In the genomic region with DNA sequence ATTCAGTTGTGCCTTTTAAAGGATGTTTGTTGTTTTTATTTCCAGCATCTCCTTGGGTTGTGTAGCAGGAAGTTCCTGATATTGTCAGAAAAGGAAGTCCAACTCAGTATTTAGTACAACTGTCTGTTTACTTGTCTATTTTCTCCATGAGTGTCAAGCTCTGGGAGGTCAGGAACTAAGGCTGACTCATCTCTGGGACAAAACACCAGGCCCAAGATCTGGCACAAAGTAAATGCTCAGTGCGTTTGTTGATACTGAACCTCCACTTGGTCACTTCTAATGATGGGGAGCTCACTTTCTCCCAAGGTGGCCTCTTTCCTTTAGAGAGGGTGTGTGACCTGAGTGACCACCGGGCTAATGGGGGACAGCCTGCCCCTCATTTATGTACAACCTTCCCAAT, we compare ENCODE assay signal across 25 cellular contexts. TPM values are rescaled to one million over a fixed set of nuclear protein-coding genes. Genes with fewer than 3 reads are reported as not detected.
A peak's percentile ranks its signal among the peaks of the same experiment; 100 is the strongest.
DNase-seq lines count a peak whose midpoint lies in the region; ATAC-seq and TF ChIP-seq lines count a peak whose summit lies in the region.
"Had no signal": no experiment of that assay in that cellular context is flagged by ENCODE, and none has a peak within 500 bp of the region (broad histone marks: within the 10 kb centered on the region; RNA-seq: fewer than 3 reads in every experiment).

No MANE protein-coding gene starts in this region.

- no peak overlapping the region for H2BK15ac ChIP-seq in mesenchymal stem cell (ENCODE audit: low read depth, poor library complexity, severe bottlenecking)

- H3K23ac ChIP-seq in mesenchymal stem cell (ENCODE audit: low read length in 2 of 2), result no peak overlapping the region

- H3K4ac ChIP-seq in mesenchymal stem cell (ENCODE audit: low read depth in 1 of 2, low read length in 2 of 2), result no peak overlapping the region

- H3K27ac ChIP-seq in mesenchymal stem cell (ENCODE audit: low read length, poor library complexity, severe bottlenecking), result no peak overlapping the region
- H3K27ac ChIP-seq: pancreas, SJCRH30, transverse colon had no signal

- no peaks in the 10 kb centered on the region for H3K27me3 ChIP-seq in mesenchymal stem cell (ENCODE audit: control insufficient read depth in 1 of 2, insufficient read depth in 1 of 2, low read length in 2 of 2)
- H3K27me3 ChIP-seq: pancreas, transverse colon had no signal

- no peak overlapping the region for H2BK120ac ChIP-seq in mesenchymal stem cell (ENCODE audit: low read depth, low read length)

- DNase-seq in EL (peak; percentile 27), MV-4-11 (lab: John Stamatoyannopoulos, UW) (peak; percentile 42), choroid plexus epithelial cell (ENCODE audit: low read depth) (peak; percentile 43), mesenchymal stem cell (peak; percentile 48), AG20443 (ENCODE audit: low spot score) (no peak), NOMO-1 (lab: John Stamatoyannopoulos, UW; ENCODE audit: unreplicated experiment in 2 of 2) (no peak), activated gamma-delta T cell (lab: John Stamatoyannopoulos, UW) (no peak)
- DNase-seq: activated CD8-positive, alpha-beta T cell treated with anti-CD3 and anti-CD28 coated beads, Interleukin-2, amount 10 ng/mL, durations not matched to agents 7 days and 5 days; activated T-cell treated with anti-CD3 and anti-CD28 coated beads, Interleukin-2, amount 50 U/mL, for 24 hours; AML-193; cortex of kidney; foreskin melanocyte; hippocampal formation; islet precursor cell; natural killer cell; NCI-H1048; NCI-H2081 treated with DMSO at 0.1 percent for 48 hours; NCI-H510A treated with DMSO at 0.1 percent for 48 hours; pancreas; SJCRH30; stimulated activated naive CD8-positive, alpha-beta T cell treated with anti-CD3 and anti-CD28 coated beads, Interleukin-15, Interleukin-2, amounts not matched to agents 100 U/mL and 50 U/mL, for 24 hours; T-helper 17 cell; transverse colon had no signal

- no peaks in the 10 kb centered on the region for H3K36me3 ChIP-seq in mesenchymal stem cell (ENCODE audit: control insufficient read depth in 1 of 2, insufficient read depth in 2 of 2, low read depth in 1 of 2, low read length in 2 of 2)
- H3K36me3 ChIP-seq: pancreas, SJCRH30, transverse colon had no signal

- no peak overlapping the region for H2AK5ac ChIP-seq in mesenchymal stem cell (ENCODE audit: low read length, severe bottlenecking)

- no peak overlapping the region for H2AFZ ChIP-seq in mesenchymal stem cell (ENCODE audit: low read depth, low read length)

- 67% methylated on average over 2 of the region's 2 CpGs for WGBS in mesenchymal stem cell

- TF ChIP-seq CTCF in choroid plexus epithelial cell (conservative IDR thresholded peaks at IDR 0.05; ENCODE audit: low read depth, low read length), result no peak

- no peak overlapping the region for H3K9ac ChIP-seq in mesenchymal stem cell (ENCODE audit: low read length)

- no peak overlapping the region for H3K14ac ChIP-seq in mesenchymal stem cell (ENCODE audit: low read length in 2 of 2)

- no peak overlapping the region for H4K91ac ChIP-seq in mesenchymal stem cell (ENCODE audit: low read length)

- no peaks in the 10 kb centered on the region for H3K79me1 ChIP-seq in mesenchymal stem cell (replicated peaks; ENCODE audit: low read length, poor library complexity, severe bottlenecking)

- no peak overlapping the region for H2BK12ac ChIP-seq in mesenchymal stem cell (ENCODE audit: low read length in 2 of 2)

- H3K4me1 ChIP-seq in mesenchymal stem cell (ENCODE audit: control insufficient read depth, insufficient read depth, low read depth, low read length), result no peaks in the 10 kb centered on the region
- H3K4me1 ChIP-seq: pancreas had no signal

- H3K9me3 ChIP-seq in mesenchymal stem cell (ENCODE audit: control insufficient read depth, low read length), result no peaks in the 10 kb centered on the region
- H3K9me3 ChIP-seq: pancreas, SJCRH30, transverse colon had no signal

- peak overlapping the region; percentile 7 for H4K8ac ChIP-seq in mesenchymal stem cell (ENCODE audit: low read length)

- H3K4me3 ChIP-seq in choroid plexus epithelial cell (ENCODE audit: low read depth, low read length), result no peak overlapping the region
- H3K4me3 ChIP-seq in mesenchymal stem cell (ENCODE audit: insufficient read depth in 1 of 2, low read depth in 1 of 2, low read length in 2 of 2), result no peak overlapping the region
- H3K4me3 ChIP-seq: pancreas, SJCRH30, transverse colon had no signal

- no peak overlapping the region for H3K4me2 ChIP-seq in mesenchymal stem cell (ENCODE audit: low read length, poor library complexity, severe bottlenecking)

- no peak overlapping the region for H2BK5ac ChIP-seq in mesenchymal stem cell (ENCODE audit: low read depth, low read length, poor library complexity, severe bottlenecking)

- H3K18ac ChIP-seq in mesenchymal stem cell (ENCODE audit: low read depth in 1 of 2, low read length in 2 of 2), result no peak overlapping the region

- no peak for ATAC-seq in HG03159 (IDR thresholded peaks at IDR 0.05; ENCODE audit: unreplicated experiment)
- ATAC-seq: activated CD8-positive, alpha-beta T cell treated with anti-CD3 and anti-CD28 coated beads, Interleukin-2, amount 10 ng/mL, durations not matched to agents 7 days and 5 days; activated naive CD4-positive, alpha-beta T cell treated with anti-CD3 and anti-CD28 coated beads, Interleukin-2, amount 50 U/mL, for 72 hours; natural killer cell; stimulated activated naive CD8-positive, alpha-beta T cell treated with anti-CD3 and anti-CD28 coated beads, Interleukin-15, Interleukin-2, amounts not matched to agents 100 U/mL and 50 U/mL, for 24 hours; T-helper 17 cell had no signal

RNA-seq across cellular contexts. Expression of gene PIGU, which starts 12.6 kb away (rescaled TPM):
- polyA plus RNA-seq in mesenchymal stem cell (2013, experiment 1 of 2), result 22.2 TPM
- polyA plus RNA-seq in mesenchymal stem cell (2013, experiment 2 of 2), result 23.9 TPM

RNA-seq across cellular contexts. Expression of gene TP53INP2, which starts 14.7 kb away (rescaled TPM):
- polyA plus RNA-seq in mesenchymal stem cell (2013, experiment 1 of 2), result 44.3 TPM
- polyA plus RNA-seq in mesenchymal stem cell (2013, experiment 2 of 2), result 41.7 TPM

Comparison
In these comparisons a context has a peak if more than half of its experiments do, and no peak if none do; other contexts are left out.
1. DNase-seq: peak in EL (single experiment), MV-4-11 (single experiment), choroid plexus epithelial cell (single experiment) and mesenchymal stem cell (single experiment); none in AG20443 (single experiment), NOMO-1 (0 of 2) and activated gamma-delta T cell (single experiment).